8 cellular contexts compared by ENCODE assay signal in the genomic region with DNA sequence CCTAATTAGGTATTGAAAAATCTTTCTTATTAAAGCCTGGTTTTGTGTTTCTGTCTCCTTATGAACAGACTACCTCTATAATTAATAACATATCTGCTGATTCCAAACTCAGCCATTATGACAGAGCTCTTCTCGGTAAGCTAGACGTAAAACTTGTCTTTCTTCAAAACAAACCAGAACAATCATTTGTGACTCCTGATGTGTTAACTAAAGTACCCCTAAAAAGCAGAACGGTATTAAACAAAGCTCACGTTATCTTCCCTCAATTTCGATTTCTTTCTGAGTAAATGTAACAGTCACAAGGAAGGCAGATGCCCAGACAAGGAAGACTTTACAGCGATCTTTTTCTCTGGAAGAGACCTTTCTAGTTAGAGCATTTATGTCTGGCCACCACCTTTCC. TPM values are rescaled to one million over a fixed set of nuclear protein-coding genes. Genes with fewer than 3 reads are reported as not detected.
DNase-seq lines count a peak whose midpoint lies in the region; ATAC-seq and TF ChIP-seq lines count a peak whose summit lies in the region.

No MANE protein-coding gene starts in this region.

- H4K20me1 ChIP-seq in Karpas-422 (ENCODE audit: insufficient read depth, low read depth, low read length), result no peaks in the 10 kb centered on the region

- H3K9me3 ChIP-seq in Karpas-422 (ENCODE audit: low read length), result no peaks in the 10 kb centered on the region; the same call in 1 of the 2 replicates

- H3K4me2 ChIP-seq in Karpas-422 (ENCODE audit: low read depth, low read length, poor library complexity, severe bottlenecking), result no peak overlapping the region

- peaks cover 24% of the 10 kb centered on the region for H3K27me3 Mint-ChIP-seq in activated CD8-positive, alpha-beta T cell treated with anti-CD3 and anti-CD28 coated beads for 36 hours

- H3K79me2 ChIP-seq in Karpas-422 (ENCODE audit: low read length), result no peaks in the 10 kb centered on the region

- CTCF ChIA-PET in activated CD8-positive, alpha-beta T cell treated with anti-CD3 and anti-CD28 coated beads for 36 hours (lab: Charles Lee), result interaction anchor here (0.8 kb wide), 1 partner anchor 19 kb away, joined by 3 read pairs; no protein-coding TSS in a partner anchor

- no peak overlapping the region for H3K27ac Mint-ChIP-seq in activated CD8-positive, alpha-beta T cell treated with anti-CD3 and anti-CD28 coated beads for 36 hours

- H3K36me3 Mint-ChIP-seq in activated CD8-positive, alpha-beta T cell treated with anti-CD3 and anti-CD28 coated beads for 36 hours (ENCODE audit: low read depth), result no peaks in the 10 kb centered on the region

- no peak overlapping the region for H3K4me3 Mint-ChIP-seq in activated CD8-positive, alpha-beta T cell treated with anti-CD3 and anti-CD28 coated beads for 36 hours

- intact Hi-C loops in activated CD8-positive, alpha-beta T cell treated with anti-CD3 and anti-CD28 coated beads for 36 hours (cut with micrococcal nuclease), result loop anchor here (10.0 kb wide), 1 partner anchor 1619 kb away; no protein-coding TSS in a partner anchor

- peaks cover 4% of the 10 kb centered on the region for H3K4me1 Mint-ChIP-seq in activated CD8-positive, alpha-beta T cell treated with anti-CD3 and anti-CD28 coated beads for 36 hours (ENCODE audit: low read depth)

- ATAC-seq in GM18909 (IDR thresholded peaks at IDR 0.05; ENCODE audit: poor library complexity, unreplicated experiment), result peak; percentile 7
- no peak for ATAC-seq in activated CD8-positive, alpha-beta T cell treated with anti-CD3 and anti-CD28 coated beads for 36 hours

- DNase-seq in NCI-H345 treated with DMSO at 0.1 percent for 48 hours (lab: John Stamatoyannopoulos, UW; ENCODE audit: unreplicated experiment) (peak; percentile 37), fibroblast of peridontal ligament (ENCODE audit: extremely low read depth) (peak; percentile 60), pons (ENCODE audit: low spot score) (peak; percentile 80), COLO668 (lab: John Stamatoyannopoulos, UW; ENCODE audit: unreplicated experiment) (no peak), Karpas-422 (no peak)
- no peak for DNase-seq in activated CD4-positive, alpha-beta T cell treated with anti-CD3 and anti-CD28 coated beads for 4 hours
- no peak for DNase-seq in activated CD8-positive, alpha-beta T cell treated with anti-CD3 and anti-CD28 coated beads for 36 hours

- no peak overlapping the region for H3K9ac ChIP-seq in Karpas-422 (ENCODE audit: low read length)

- no peak for TF ChIP-seq CTCF in activated CD8-positive, alpha-beta T cell treated with anti-CD3 and anti-CD28 coated beads for 36 hours (IDR thresholded peaks at IDR 0.05)

- H3K36me3 ChIP-seq in Karpas-422 (ENCODE audit: insufficient read depth, low read length), result no peaks in the 10 kb centered on the region

- no peaks in the 10 kb centered on the region for H3K27me3 ChIP-seq in Karpas-422 (ENCODE audit: low read length)

- POLR2A ChIA-PET in activated CD8-positive, alpha-beta T cell treated with anti-CD3 and anti-CD28 coated beads for 36 hours (lab: Charles Lee), result no interaction called here

- H3K9me3 Mint-ChIP-seq in activated CD8-positive, alpha-beta T cell treated with anti-CD3 and anti-CD28 coated beads for 36 hours, result no peaks in the 10 kb centered on the region

- no peak overlapping the region for H3K4me3 ChIP-seq in Karpas-422 (ENCODE audit: low read length)

- no peak overlapping the region for H2AFZ ChIP-seq in Karpas-422 (ENCODE audit: low read length)

- no peaks in the 10 kb centered on the region for H3K4me1 ChIP-seq in Karpas-422 (ENCODE audit: low read length)

- no peaks in the 10 kb centered on the region for H3K9me2 ChIP-seq in Karpas-422 (replicated peaks; ENCODE audit: insufficient read depth, low read length)

- H3K27ac ChIP-seq in Karpas-422 (ENCODE audit: low read length), result no peak overlapping the region

RNA-seq across cellular contexts. Expression of a gene that starts 1.8 kb away (rescaled TPM):
- total RNA-seq in activated CD8-positive, alpha-beta T cell treated with anti-CD3 and anti-CD28 coated beads for 36 hours, result not detected
- not detected in 2 replicates for total RNA-seq in Karpas-422 (2014; rRNA removed; shearing (Covaris generic); ENCODE audit: low replicate concordance)

Comparison
In these comparisons a context has a peak if more than half of its experiments do, and no peak if none do; other contexts are left out.
1. DNase-seq: peak in NCI-H345 treated with DMSO at 0.1 percent for 48 hours (single experiment), fibroblast of peridontal ligament (single experiment) and pons (single experiment); none in COLO668 (single experiment), activated CD4-positive, alpha-beta T cell treated with anti-CD3 and anti-CD28 coated beads for 4 hours (0 of 2), activated CD8-positive, alpha-beta T cell treated with anti-CD3 and anti-CD28 coated beads for 36 hours (single experiment) and Karpas-422 (single experiment).